ENCODE assay signal across 8 cellular contexts in genomic region chr3:49539659-49540560, GRCh38. TPM values are rescaled to one million over a fixed set of nuclear protein-coding genes. Genes with fewer than 3 reads are reported as not detected.
A peak's percentile ranks its signal among the peaks of the same experiment; 100 is the strongest.
DNase-seq lines count a peak whose midpoint lies in the region; ATAC-seq and TF ChIP-seq lines count a peak whose summit lies in the region.

No MANE protein-coding gene starts in this region.

- no peaks in the 10 kb centered on the region for H3K27me3 ChIP-seq in SU-DHL-6 (ENCODE audit: low read length)
- H3K27me3 ChIP-seq in trophoblast cell (ENCODE audit: insufficient read depth, low read length): no peaks in the 10 kb centered on the region
- H3K27me3 ChIP-seq in transverse colon: peaks cover 3% of the 10 kb centered on the region

- H2AFZ ChIP-seq in SU-DHL-6 (ENCODE audit: low read depth, low read length, severe bottlenecking) (peak overlapping the region; percentile 93), trophoblast cell (ENCODE audit: insufficient read depth, low read length, poor library complexity) (peak overlapping the region; percentile 8)

- H3K36me3 ChIP-seq in SU-DHL-6 (ENCODE audit: low read length) (no peaks in the 10 kb centered on the region), trophoblast cell (ENCODE audit: control insufficient read depth in 1 of 2, insufficient read depth in 2 of 2, low read length in 2 of 2) (peaks cover 3 to 9% of the 10 kb centered on the region in 2 experiments), transverse colon (no peaks in the 10 kb centered on the region)

- peak overlapping the region; percentile 66 for H4K8ac ChIP-seq in trophoblast cell (ENCODE audit: low read depth, low read length)

- WGBS in trophoblast cell (ENCODE audit: extremely low coverage, insufficient coverage, insufficient read length): no CpG with 5 or more reads among the region's 63 CpGs
- WGBS in transverse colon (ENCODE audit: low coverage in 1 of 2), 2 donors: 2% methylated on average over 16 of the region's 63 CpGs; no CpG with 5 or more reads in 1 of the 2 donors

- H3K4me1 ChIP-seq in trophoblast cell (ENCODE audit: control insufficient read depth in 1 of 2, insufficient read depth in 2 of 2, low read length in 2 of 2) (peaks cover 24 to 25% of the 10 kb centered on the region in 2 experiments), transverse colon (peaks cover 0 to 13% (median 9%) of the 10 kb centered on the region in 4 donors)

- H3K79me2 ChIP-seq in SU-DHL-6 (ENCODE audit: insufficient read depth, low read length) (no peaks in the 10 kb centered on the region), trophoblast cell (ENCODE audit: control insufficient read depth, insufficient read depth, low read length, poor library complexity) (no peaks in the 10 kb centered on the region)

- H4K91ac ChIP-seq in trophoblast cell (ENCODE audit: low read depth, low read length): peak overlapping the region; percentile 45

- intact Hi-C loops in Right ventricle myocardium superior (cut with DNase I): loop anchor here (5.0 kb wide), 1 partner anchor 132 kb away; the partner anchor contains the start of gene APEH
- intact Hi-C loops in transverse colon (cut with DNase I; ENCODE audit: low total_unique reads): loop anchor here (5.0 kb wide), 1 partner anchor 132 kb away; the partner anchor contains the start of gene APEH

- peak; percentile 91 for TF ChIP-seq CTCF in GM12875 (IDR thresholded peaks at IDR 0.05; ENCODE audit: borderline replicate concordance, insufficient read depth, low read depth, low read length)
- TF ChIP-seq CTCF in SU-DHL-6 (IDR thresholded peaks at IDR 0.05; ENCODE audit: insufficient read depth, low read length, poor library complexity, severe bottlenecking): peak; percentile 88
- TF ChIP-seq CTCF in transverse colon (IDR thresholded peaks at IDR 0.05): peak; percentile 76 to 93 (median 88)

- no peaks in the 10 kb centered on the region for H3K9me3 ChIP-seq in SU-DHL-6 (ENCODE audit: insufficient read depth, low read length)
- H3K9me3 ChIP-seq in trophoblast cell (ENCODE audit: insufficient read depth, low read depth, low read length): no peaks in the 10 kb centered on the region
- H3K9me3 ChIP-seq in transverse colon: no peaks in the 10 kb centered on the region

- H2AK5ac ChIP-seq in trophoblast cell (ENCODE audit: low read length): peak overlapping the region; percentile 57

- ATAC-seq in HG02763 (IDR thresholded peaks at IDR 0.05; ENCODE audit: unreplicated experiment): peak; percentile 93
- ATAC-seq in activated naive CD8-positive, alpha-beta T cell treated with anti-CD3 and anti-CD28 coated beads, Interleukin-2, amount 50 U/mL, for 24 hours: peak; percentile 85
- ATAC-seq in Right ventricle myocardium superior (ENCODE audit: poor library complexity): peak; percentile 99

- no peaks in the 10 kb centered on the region for H3K4me1 Mint-ChIP-seq in activated naive CD8-positive, alpha-beta T cell treated with anti-CD3 and anti-CD28 coated beads, Interleukin-2, amount 50 U/mL, for 24 hours

- H3K36me3 Mint-ChIP-seq in activated naive CD8-positive, alpha-beta T cell treated with anti-CD3 and anti-CD28 coated beads, Interleukin-2, amount 50 U/mL, for 24 hours (ENCODE audit: low read depth): no peaks in the 10 kb centered on the region

- H3K18ac ChIP-seq in trophoblast cell (ENCODE audit: low read length): peak overlapping the region; percentile 54

- peak overlapping the region; percentile 59 for H2BK12ac ChIP-seq in trophoblast cell (ENCODE audit: low read length)

- H3K27me3 Mint-ChIP-seq in activated naive CD8-positive, alpha-beta T cell treated with anti-CD3 and anti-CD28 coated beads, Interleukin-2, amount 50 U/mL, for 24 hours: peaks cover 7% of the 10 kb centered on the region

- H3K14ac ChIP-seq in trophoblast cell (ENCODE audit: low read length): peak overlapping the region; percentile 25

- no peak overlapping the region for H3K4ac ChIP-seq in trophoblast cell (ENCODE audit: low read depth, low read length)

- H4K12ac ChIP-seq in trophoblast cell (ENCODE audit: low read depth, low read length): peak overlapping the region; percentile 57

- peak overlapping the region; percentile 61 for H3K4me2 ChIP-seq in SU-DHL-6 (ENCODE audit: low read depth, low read length, poor library complexity, severe bottlenecking)
- peak overlapping the region; percentile 95 for H3K4me2 ChIP-seq in trophoblast cell (ENCODE audit: low read length)

- TF ChIP-seq EP300 in transverse colon (IDR thresholded peaks at IDR 0.05; ENCODE audit: low read depth): no peak

- TF ChIP-seq POLR2A in transverse colon (IDR thresholded peaks at IDR 0.05): no peak

- no peaks in the 10 kb centered on the region for H3K9me2 ChIP-seq in SU-DHL-6 (replicated peaks; ENCODE audit: insufficient read depth, low read length)

- H2BK5ac ChIP-seq in trophoblast cell (ENCODE audit: low read depth, low read length, poor library complexity): peak overlapping the region; percentile 21

- DNase-seq in NCI-H1417 (lab: John Stamatoyannopoulos, UW) (peak; percentile 84 to 93 (median 86)), Right ventricle myocardium superior (peak; percentile 96), trophoblast cell (peak; percentile 93 to 98), transverse colon (peak; percentile 95)
- DNase-seq in activated naive CD8-positive, alpha-beta T cell treated with anti-CD3 and anti-CD28 coated beads, Interleukin-2, amount 50 U/mL, for 24 hours: peak; percentile 96

- no peaks in the 10 kb centered on the region for H4K20me1 ChIP-seq in SU-DHL-6 (ENCODE audit: low read depth, low read length)

- H3K9ac ChIP-seq in SU-DHL-6 (ENCODE audit: low read length) (peak overlapping the region; percentile 59), trophoblast cell (ENCODE audit: low read length) (peak overlapping the region; percentile 59)

- no peak overlapping the region for H3K23ac ChIP-seq in trophoblast cell (ENCODE audit: low read length)

- peaks cover 19% of the 10 kb centered on the region for H3K79me1 ChIP-seq in trophoblast cell (ENCODE audit: low read length)

- no peak overlapping the region for H3K27ac Mint-ChIP-seq in activated naive CD8-positive, alpha-beta T cell treated with anti-CD3 and anti-CD28 coated beads, Interleukin-2, amount 50 U/mL, for 24 hours

- peak overlapping the region; percentile 74 for H3K4me3 Mint-ChIP-seq in activated naive CD8-positive, alpha-beta T cell treated with anti-CD3 and anti-CD28 coated beads, Interleukin-2, amount 50 U/mL, for 24 hours

- H2BK120ac ChIP-seq in trophoblast cell (ENCODE audit: insufficient read depth, low read length, poor library complexity): peak overlapping the region; percentile 25

- H3K27ac ChIP-seq in SU-DHL-6 (ENCODE audit: low read depth, low read length) (0 out of 2 replicates have a peak overlapping the region, but pooled peaks have one; percentile 21), trophoblast cell (ENCODE audit: low read depth, low read length) (peak overlapping the region; percentile 51), transverse colon (peak overlapping the region; percentile 75 to 89 (median 82))

- in situ Hi-C loops in transverse colon (cut with MboI; ENCODE audit: low pct_ligation_motif_present in 1 of 4, low pct_unique_long_range_greater_than_20kb in 1 of 4, low sequenced_read_pairs in 3 of 4): loop anchor here (5.0 to 10.0 kb wide), 3 partner anchors 125 to 135 kb away; partner anchors contain the start of gene APEH (in 3 of the 4)

- H3K4me3 ChIP-seq in GM12875 (ENCODE audit: low read depth, low read length): peak overlapping the region; percentile 52
- H3K4me3 ChIP-seq in SU-DHL-6 (ENCODE audit: insufficient read depth, low read length, poor library complexity, severe bottlenecking): peak overlapping the region; percentile 53
- peak overlapping the region; percentile 68 for H3K4me3 ChIP-seq in trophoblast cell (ENCODE audit: low read depth, low read length)
- peak overlapping the region; percentile 32 to 50 (median 36) for H3K4me3 ChIP-seq in transverse colon

- H3K9me3 Mint-ChIP-seq in activated naive CD8-positive, alpha-beta T cell treated with anti-CD3 and anti-CD28 coated beads, Interleukin-2, amount 50 U/mL, for 24 hours: no peaks in the 10 kb centered on the region

- no peaks in the 10 kb centered on the region for H3F3A ChIP-seq in SU-DHL-6 (ENCODE audit: insufficient read depth)

RNA-seq across cellular contexts. Expression of gene BSN, which starts 14.4 kb away (rescaled TPM):
- total RNA-seq in Right ventricle myocardium superior (0.27 TPM), transverse colon (under 1 TPM in 3 of 4 donors, not detected in 1; under 0.01 to 0.32 (median 0.27) TPM)
- 0.29 and 0.34 TPM in 2 replicates for polyA plus RNA-seq in trophoblast cell (2013)

Comparison
In these comparisons a context has a peak if more than half of its experiments do, and no peak if none do; other contexts are left out.
1. Peak in every context shown above with its lines: DNase-seq, ATAC-seq, H3K4me3 ChIP-seq and H3K27ac ChIP-seq.
2. H3K27ac ChIP-seq: peak in every context shown above with its lines; median percentile 82 in transverse colon; 51 in trophoblast cell; 21 in SU-DHL-6.